22 cellular contexts compared by ENCODE assay signal in the genomic region with DNA sequence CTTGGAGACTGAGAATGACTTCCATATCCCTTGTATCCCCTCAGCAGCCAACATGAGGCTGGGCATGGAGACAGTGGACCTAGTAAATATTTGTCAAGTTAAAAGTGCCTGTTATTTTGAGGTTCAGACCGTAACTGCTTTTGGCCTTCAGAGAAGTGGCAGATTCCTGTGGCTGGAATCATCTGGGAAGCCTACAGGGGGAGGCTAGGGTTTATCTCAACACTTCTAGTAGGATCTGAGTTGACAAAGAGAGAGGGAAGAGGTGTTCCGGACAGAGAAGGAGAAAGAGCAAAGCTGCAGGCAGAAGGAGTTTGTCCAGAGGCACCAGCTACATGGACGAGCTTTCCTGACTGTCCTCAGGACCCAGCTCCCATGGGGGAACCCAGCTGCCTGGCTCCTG. TPM values are rescaled to one million over a fixed set of nuclear protein-coding genes. Genes with fewer than 3 reads are reported as not detected.
"Had no signal": no experiment of that assay in that cellular context is flagged by ENCODE, and none has a peak within 500 bp of the region (broad histone marks: within the 10 kb centered on the region; RNA-seq: fewer than 3 reads in every experiment).

No MANE protein-coding gene starts in this region.

- ATAC-seq: activated naive CD4-positive, alpha-beta T cell treated with anti-CD3 and anti-CD28 coated beads, Interleukin-2, amount 50 U/mL, for 72 hours; activated T-cell treated with anti-CD3 and anti-CD28 coated beads, Interleukin-2, amount 50 U/mL, for 72 hours; naive thymus-derived CD8-positive, alpha-beta T cell; stimulated activated naive CD8-positive, alpha-beta T cell treated with anti-CD3 and anti-CD28 coated beads, Interleukin-15, Interleukin-2, amounts not matched to agents 100 U/mL and 50 U/mL, for 24 hours; WTC11 had no signal

- H3K79me2 ChIP-seq: parathyroid adenoma had no signal

- H3K4me3 Mint-ChIP-seq: activated CD4-positive, alpha-beta memory T cell treated with anti-CD3 and anti-CD28 coated beads, Interleukin-2, amount 10 ng/mL, durations not matched to agents 7 days and 5 days; activated T-cell treated with anti-CD3 and anti-CD28 coated beads, Interleukin-2, amount 50 U/mL, for 72 hours; brain; central memory CD8-positive, alpha-beta T cell; naive thymus-derived CD8-positive, alpha-beta T cell; WTC11 had no signal

- H3K9me3 ChIP-seq: mucosa of descending colon, neutrophil, uterus had no signal

- H3K4me3 ChIP-seq: heart right ventricle, mucosa of descending colon, smooth muscle cell, uterus had no signal

- DNase-seq: activated CD4-positive, alpha-beta memory T cell treated with anti-CD3 and anti-CD28 coated beads, Interleukin-2, amount 10 ng/mL, durations not matched to agents 7 days and 5 days; activated CD4-positive, alpha-beta T cell treated with anti-CD3 and anti-CD28 coated beads for 4 hours; activated gamma-delta T cell; activated T-cell treated with anti-CD3 and anti-CD28 coated beads, Interleukin-2, amount 50 U/mL, for 72 hours; amniotic stem cell; cortex of kidney; effector CD4-positive, alpha-beta T cell; heart right ventricle; mucosa of descending colon; naive thymus-derived CD8-positive, alpha-beta T cell; stimulated activated naive CD8-positive, alpha-beta T cell treated with anti-CD3 and anti-CD28 coated beads, Interleukin-15, Interleukin-2, amounts not matched to agents 100 U/mL and 50 U/mL, for 24 hours; SW 1271; uterus had no signal

- H3K36me3 ChIP-seq: heart right ventricle, neutrophil, uterus had no signal

- H3K4me2 ChIP-seq: smooth muscle cell had no signal

- H2AFZ ChIP-seq: parathyroid adenoma had no signal

- H3K36me3 Mint-ChIP-seq: activated naive CD4-positive, alpha-beta T cell treated with anti-CD3 and anti-CD28 coated beads, Interleukin-2, amount 50 U/mL, for 72 hours; brain; naive thymus-derived CD8-positive, alpha-beta T cell; WTC11 had no signal

- H3K9me3 Mint-ChIP-seq: activated CD4-positive, alpha-beta memory T cell treated with anti-CD3 and anti-CD28 coated beads, Interleukin-2, amount 10 ng/mL, durations not matched to agents 7 days and 5 days; central memory CD8-positive, alpha-beta T cell; WTC11 had no signal

- H3K27ac Mint-ChIP-seq: activated CD4-positive, alpha-beta memory T cell treated with anti-CD3 and anti-CD28 coated beads, Interleukin-2, amount 10 ng/mL, durations not matched to agents 7 days and 5 days; activated naive CD4-positive, alpha-beta T cell treated with anti-CD3 and anti-CD28 coated beads, Interleukin-2, amount 50 U/mL, for 72 hours; activated T-cell treated with anti-CD3 and anti-CD28 coated beads, Interleukin-2, amount 50 U/mL, for 72 hours; brain; WTC11 had no signal

- H3K4me1 ChIP-seq: parathyroid adenoma had no signal

- H3K27me3 Mint-ChIP-seq: brain had no signal

- H3K9ac ChIP-seq: parathyroid adenoma had no signal

- H3K27me3 ChIP-seq: heart right ventricle, neutrophil, uterus had no signal

- H3K27ac ChIP-seq: heart right ventricle, neutrophil, parathyroid adenoma, uterus had no signal

- H3K4me1 Mint-ChIP-seq: activated CD4-positive, alpha-beta memory T cell treated with anti-CD3 and anti-CD28 coated beads, Interleukin-2, amount 10 ng/mL, durations not matched to agents 7 days and 5 days; brain; central memory CD8-positive, alpha-beta T cell; naive thymus-derived CD8-positive, alpha-beta T cell; WTC11 had no signal

RNA-seq across cellular contexts. Expression of gene SLC14A2, which starts 27.0 kb away (rescaled TPM):
- total RNA-seq: activated naive CD4-positive, alpha-beta T cell treated with anti-CD3 and anti-CD28 coated beads, Interleukin-2, amount 50 U/mL, for 72 hours; endothelial cell of umbilical vein; frontal cortex; naive thymus-derived CD8-positive, alpha-beta T cell; uterus had no signal
- polyA plus RNA-seq: smooth muscle cell had no signal
